ENCODE assay signal across 18 cellular contexts in the genomic region with DNA sequence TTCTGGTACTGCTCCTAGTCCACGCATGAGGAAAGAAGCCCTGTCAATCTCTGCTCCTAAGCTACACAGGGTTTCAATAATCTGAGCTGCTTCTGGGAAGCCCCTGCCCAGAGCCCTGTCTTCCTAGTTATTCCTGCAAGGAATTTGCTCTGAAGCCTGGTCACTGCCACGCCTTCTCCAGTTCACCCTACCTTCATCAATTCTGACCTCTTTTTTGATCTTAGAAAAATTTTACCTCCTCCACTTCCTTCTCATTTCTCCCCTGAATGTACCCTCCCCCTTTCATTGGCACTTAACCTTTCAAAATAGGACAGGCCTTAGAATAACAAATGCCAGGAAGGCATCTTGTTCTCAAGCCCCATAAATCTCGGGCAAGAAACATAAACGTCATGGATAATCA. TPM values are rescaled to one million over a fixed set of nuclear protein-coding genes. Genes with fewer than 3 reads are reported as not detected.
"Had no signal": no experiment of that assay in that cellular context is flagged by ENCODE, and none has a peak within 500 bp of the region (broad histone marks: within the 10 kb centered on the region; RNA-seq: fewer than 3 reads in every experiment).

No MANE protein-coding gene starts in this region.

- DNase-seq: activated CD4-positive, alpha-beta T cell treated with anti-CD3 and anti-CD28 coated beads, Interleukin-2, amount 10 ng/mL, durations not matched to agents 7 days and 5 days; activated CD8-positive, alpha-beta memory T cell treated with anti-CD3 and anti-CD28 coated beads for 24 hours; activated naive CD4-positive, alpha-beta T cell treated with anti-CD3 and anti-CD28 coated beads, Interleukin-2, amount 50 U/mL, for 16 hours; activated T-cell treated with anti-CD3 and anti-CD28 coated beads for 4 hours; adrenal gland; colonic mucosa; effector CD4-positive, alpha-beta T cell; naive thymus-derived CD8-positive, alpha-beta T cell; occipital lobe; stimulated activated CD4-positive, alpha-beta T cell treated with anti-CD3 and anti-CD28 coated beads, Interleukin-15, amount 100 ng/mL, for 24 hours; stimulated activated CD4-positive, alpha-beta T cell treated with anti-CD3 and anti-CD28 coated beads, Interleukin-4, amount 100 ng/mL, for 24 hours; stomach; uterus had no signal

- ATAC-seq: gastroesophageal sphincter; naive thymus-derived CD8-positive, alpha-beta T cell; WTC11 had no signal

- H3K4me1 ChIP-seq: adrenal gland, colonic mucosa, uterus had no signal

- H3K27me3 ChIP-seq: adrenal gland, colonic mucosa, gastroesophageal sphincter, stomach, uterus had no signal

- H3K36me3 ChIP-seq: adrenal gland, colonic mucosa, gastroesophageal sphincter, stomach, uterus had no signal

- H3K4me3 ChIP-seq: adrenal gland, colonic mucosa, gastroesophageal sphincter, stomach, uterus had no signal

- H3K9me3 ChIP-seq: adrenal gland, colonic mucosa, uterus had no signal

- H3K27ac ChIP-seq: adrenal gland, colonic mucosa, epithelial cell of prostate, gastroesophageal sphincter, uterus had no signal

- FAIRE-seq: keratinocyte had no signal

RNA-seq across cellular contexts. Expression of a gene that starts 14.9 kb away (rescaled TPM):
- total RNA-seq: activated T-helper 2 cell treated with anti-CD3 and anti-CD28 coated beads, Interferon-gamma antibody, Interleukin-2, Interleukin-4, amounts not matched to agents 10 μg/mL and 5 μg/mL and 100 μg/mL, durations not matched to agents 14 hours and 24 hours and 36 hours had no signal
